In the genomic region with DNA sequence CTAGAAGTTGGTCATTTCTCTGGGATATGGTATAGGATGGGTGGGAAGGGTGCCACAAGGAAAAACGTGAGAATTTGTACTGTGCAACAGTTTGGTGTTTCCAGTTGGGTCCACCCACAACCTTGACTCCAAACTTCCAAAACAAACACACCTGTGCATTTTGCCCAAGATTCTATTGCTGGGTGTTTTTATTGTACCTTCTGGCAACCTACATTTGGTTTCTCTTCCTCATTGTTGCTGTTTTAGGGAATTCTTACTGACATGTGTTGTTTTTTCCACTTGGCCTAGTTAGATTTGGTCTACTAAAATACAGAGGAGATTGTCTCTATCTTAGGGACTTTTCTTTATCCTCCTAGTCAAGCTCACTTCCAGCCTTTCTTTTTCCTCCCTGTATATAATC, we compare ENCODE assay signal across 28 cellular contexts. TPM values are rescaled to one million over a fixed set of nuclear protein-coding genes. Genes with fewer than 3 reads are reported as not detected.
DNase-seq lines count a peak whose midpoint lies in the region; ATAC-seq and TF ChIP-seq lines count a peak whose summit lies in the region.
"Had no signal": no experiment of that assay in that cellular context is flagged by ENCODE, and none has a peak within 500 bp of the region (broad histone marks: within the 10 kb centered on the region; RNA-seq: fewer than 3 reads in every experiment).

No MANE protein-coding gene starts in this region.

- H3K27me3 ChIP-seq in psoas muscle (ENCODE audit: insufficient read depth in 3 of 3, low read length in 2 of 3), result no peaks in the 10 kb centered on the region
- H3K27me3 ChIP-seq: dorsolateral prefrontal cortex, gastroesophageal sphincter, left lung, testis, vagina had no signal

- DNase-seq in stimulated activated naive CD8-positive, alpha-beta T cell treated with anti-CD3 and anti-CD28 coated beads, Interleukin-15, Interleukin-2, amounts not matched to agents 100 U/mL and 50 U/mL, for 24 hours, result no peak
- no peak for DNase-seq in activated T-helper 1 cell treated with anti-CD3 and anti-CD28 coated beads, Interleukin-12 subunit alpha, Interleukin-12 subunit beta, Interleukin-2, Interleukin-4 antibody, amounts not matched to agents 30 ng/mL and 10 ng/mL and 1 ng/mL, durations not matched to agents 14 hours and 24 hours and 36 hours (ENCODE audit: low spot score)
- DNase-seq in psoas muscle (no peak), iPS-NIHi11 (ENCODE audit: low spot score) (no peak), SW480 (ENCODE audit: low spot score) (no peak), Right ventricle myocardium superior (no peak)
- DNase-seq: activated CD4-positive, alpha-beta T cell treated with anti-CD3 and anti-CD28 coated beads, Interleukin-2, amount 10 ng/mL, durations not matched to agents 7 days and 5 days; activated T-cell treated with anti-CD3 and anti-CD28 coated beads, Interleukin-2, amount 50 U/mL, for 24 hours; AML-193; cerebellar nuclear complex; dorsolateral prefrontal cortex; GDM1; left lung; NCI-H446; stimulated activated CD4-positive, alpha-beta T cell treated with anti-CD3 and anti-CD28 coated beads, Interleukin-4, amount 100 ng/mL, for 24 hours; testis had no signal

- intact Hi-C loops in activated T-helper 1 cell treated with anti-CD3 and anti-CD28 coated beads, Interleukin-12 subunit alpha, Interleukin-12 subunit beta, Interleukin-2, Interleukin-4 antibody, amounts not matched to agents 30 ng/mL and 10 ng/mL and 1 ng/mL, durations not matched to agents 14 hours and 24 hours and 36 hours (cut with micrococcal nuclease), result no loop called here
- intact Hi-C loops in psoas muscle (cut with DNase I), result no loop called here
- intact Hi-C loops in Right ventricle myocardium superior (cut with DNase I), result no loop called here

- TF ChIP-seq CTCF in nephron (IDR thresholded peaks at IDR 0.05; ENCODE audit: unreplicated experiment in 3 of 3) (no peak), psoas muscle (IDR thresholded peaks at IDR 0.05) (no peak)

- no peaks in the 10 kb centered on the region for H3K36me3 ChIP-seq in psoas muscle (ENCODE audit: insufficient read depth in 1 of 2, low read depth in 1 of 2)
- H3K36me3 ChIP-seq: gastroesophageal sphincter, HAP-1, left lung, vagina had no signal

- H3K4me3 Mint-ChIP-seq in stimulated activated naive CD8-positive, alpha-beta T cell treated with anti-CD3 and anti-CD28 coated beads, Interleukin-15, Interleukin-2, amounts not matched to agents 100 ng/mL and 50 ng/mL, for 24 hours, result no peak overlapping the region
- no peak overlapping the region for H3K4me3 Mint-ChIP-seq in activated T-helper 1 cell treated with anti-CD3 and anti-CD28 coated beads, Interleukin-12 subunit alpha, Interleukin-12 subunit beta, Interleukin-2, Interleukin-4 antibody, amounts not matched to agents 30 ng/mL and 10 ng/mL and 1 ng/mL, durations not matched to agents 14 hours and 24 hours and 36 hours
- H3K4me3 Mint-ChIP-seq in nephron, result no peak overlapping the region
- H3K4me3 Mint-ChIP-seq: activated CD4-positive, alpha-beta T cell treated with anti-CD3 and anti-CD28 coated beads, Interleukin-2, amount 10 ng/mL, durations not matched to agents 7 days and 5 days; activated T-cell treated with anti-CD3 and anti-CD28 coated beads, Interleukin-2, amount 50 U/mL, for 24 hours; mesothelial cell of epicardium; natural killer cell treated with Interleukin-12 subunit alpha and Interleukin-12 subunit beta and Interleukin-15 and Interleukin-18, amount 100 ng/mL, for 72 hours; stimulated activated effector memory CD8-positive, alpha-beta T cell treated with anti-CD3 and anti-CD28 coated beads, Interleukin-12 subunit alpha, Interleukin-12 subunit beta, amount 100 ng/mL, for 72 hours; T-helper 2 cell treated with Interferon-gamma antibody and Interleukin-4, amounts not matched to agents 5 μg/mL and 100 μg/mL, for 36 hours had no signal

- peaks cover 46% of the 10 kb centered on the region for H3K4me1 Mint-ChIP-seq in stimulated activated naive CD8-positive, alpha-beta T cell treated with anti-CD3 and anti-CD28 coated beads, Interleukin-15, Interleukin-2, amounts not matched to agents 100 ng/mL and 50 ng/mL, for 24 hours (ENCODE audit: low read depth)
- peaks cover 3% of the 10 kb centered on the region for H3K4me1 Mint-ChIP-seq in activated T-helper 1 cell treated with anti-CD3 and anti-CD28 coated beads, Interleukin-12 subunit alpha, Interleukin-12 subunit beta, Interleukin-2, Interleukin-4 antibody, amounts not matched to agents 30 ng/mL and 10 ng/mL and 1 ng/mL, durations not matched to agents 14 hours and 24 hours and 36 hours (ENCODE audit: low read depth)
- peaks cover 24% of the 10 kb centered on the region for H3K4me1 Mint-ChIP-seq in nephron

- ATAC-seq in stimulated activated naive CD8-positive, alpha-beta T cell treated with anti-CD3 and anti-CD28 coated beads, Interleukin-15, Interleukin-2, amounts not matched to agents 100 U/mL and 50 U/mL, for 24 hours, result no peak
- ATAC-seq in psoas muscle, result no peak
- ATAC-seq in Right ventricle myocardium superior (ENCODE audit: poor library complexity), result no peak
- ATAC-seq: A549; gastroesophageal sphincter; natural killer cell treated with Interleukin-12 subunit alpha and Interleukin-12 subunit beta and Interleukin-15 and Interleukin-18, amount 100 ng/mL, for 72 hours; sciatic nerve; stimulated activated effector memory CD8-positive, alpha-beta T cell treated with anti-CD3 and anti-CD28 coated beads, Interleukin-12 subunit alpha, Interleukin-12 subunit beta, amount 100 ng/mL, for 72 hours had no signal

- H3K4me1 ChIP-seq in psoas muscle, result peaks cover 8% of the 10 kb centered on the region
- H3K4me1 ChIP-seq: HAP-1, testis had no signal

- H3K27me3 Mint-ChIP-seq in stimulated activated naive CD8-positive, alpha-beta T cell treated with anti-CD3 and anti-CD28 coated beads, Interleukin-15, Interleukin-2, amounts not matched to agents 100 ng/mL and 50 ng/mL, for 24 hours, result no peaks in the 10 kb centered on the region
- no peaks in the 10 kb centered on the region for H3K27me3 Mint-ChIP-seq in activated T-helper 1 cell treated with anti-CD3 and anti-CD28 coated beads, Interleukin-12 subunit alpha, Interleukin-12 subunit beta, Interleukin-2, Interleukin-4 antibody, amounts not matched to agents 30 ng/mL and 10 ng/mL and 1 ng/mL, durations not matched to agents 14 hours and 24 hours and 36 hours (ENCODE audit: insufficient read depth)
- H3K27me3 Mint-ChIP-seq in nephron (ENCODE audit: low read depth), result no peaks in the 10 kb centered on the region
- H3K27me3 Mint-ChIP-seq: activated CD4-positive, alpha-beta T cell treated with anti-CD3 and anti-CD28 coated beads, Interleukin-2, amount 10 ng/mL, durations not matched to agents 7 days and 5 days; activated T-cell treated with anti-CD3 and anti-CD28 coated beads, Interleukin-2, amount 50 U/mL, for 24 hours; natural killer cell treated with Interleukin-12 subunit alpha and Interleukin-12 subunit beta and Interleukin-15 and Interleukin-18, amount 100 ng/mL, for 72 hours had no signal

- peaks cover 12% of the 10 kb centered on the region for H3K9me3 ChIP-seq in psoas muscle
- H3K9me3 ChIP-seq: gastroesophageal sphincter, HAP-1, testis, vagina had no signal

- H3K4me3 ChIP-seq in psoas muscle, result no peak overlapping the region
- H3K4me3 ChIP-seq: A549, dorsolateral prefrontal cortex, gastroesophageal sphincter, HAP-1, left lung, testis, vagina had no signal

- H3K9me3 Mint-ChIP-seq in stimulated activated naive CD8-positive, alpha-beta T cell treated with anti-CD3 and anti-CD28 coated beads, Interleukin-15, Interleukin-2, amounts not matched to agents 100 ng/mL and 50 ng/mL, for 24 hours, result peaks cover 14% of the 10 kb centered on the region
- H3K9me3 Mint-ChIP-seq in activated T-helper 1 cell treated with anti-CD3 and anti-CD28 coated beads, Interleukin-12 subunit alpha, Interleukin-12 subunit beta, Interleukin-2, Interleukin-4 antibody, amounts not matched to agents 30 ng/mL and 10 ng/mL and 1 ng/mL, durations not matched to agents 14 hours and 24 hours and 36 hours, result peaks cover 12% of the 10 kb centered on the region
- peaks cover 31% of the 10 kb centered on the region for H3K9me3 Mint-ChIP-seq in nephron
- H3K9me3 Mint-ChIP-seq: natural killer cell treated with Interleukin-12 subunit alpha and Interleukin-12 subunit beta and Interleukin-15 and Interleukin-18, amount 100 ng/mL, for 72 hours had no signal

- H3K27ac Mint-ChIP-seq in stimulated activated naive CD8-positive, alpha-beta T cell treated with anti-CD3 and anti-CD28 coated beads, Interleukin-15, Interleukin-2, amounts not matched to agents 100 ng/mL and 50 ng/mL, for 24 hours, result peak overlapping the region; percentile 6
- H3K27ac Mint-ChIP-seq in activated T-helper 1 cell treated with anti-CD3 and anti-CD28 coated beads, Interleukin-12 subunit alpha, Interleukin-12 subunit beta, Interleukin-2, Interleukin-4 antibody, amounts not matched to agents 30 ng/mL and 10 ng/mL and 1 ng/mL, durations not matched to agents 14 hours and 24 hours and 36 hours, result peak overlapping the region; percentile 40
- H3K27ac Mint-ChIP-seq in nephron, result peak overlapping the region; percentile 50 to 86 (median 85)
- H3K27ac Mint-ChIP-seq: activated CD4-positive, alpha-beta T cell treated with anti-CD3 and anti-CD28 coated beads, Interleukin-2, amount 10 ng/mL, durations not matched to agents 7 days and 5 days; activated T-cell treated with anti-CD3 and anti-CD28 coated beads, Interleukin-2, amount 50 U/mL, for 24 hours; mesothelial cell of epicardium; natural killer cell treated with Interleukin-12 subunit alpha and Interleukin-12 subunit beta and Interleukin-15 and Interleukin-18, amount 100 ng/mL, for 72 hours; stimulated activated effector memory CD8-positive, alpha-beta T cell treated with anti-CD3 and anti-CD28 coated beads, Interleukin-12 subunit alpha, Interleukin-12 subunit beta, amount 100 ng/mL, for 72 hours; T-helper 2 cell treated with Interferon-gamma antibody and Interleukin-4, amounts not matched to agents 5 μg/mL and 100 μg/mL, for 36 hours had no signal

- no peak overlapping the region for H3K27ac ChIP-seq in psoas muscle
- H3K27ac ChIP-seq: A549, gastroesophageal sphincter, left lung, testis, vagina, VCaP had no signal

- 0 to 35% (median 28%) methylated on average over 1 of the region's 1 CpG for WGBS in psoas muscle, 3 donors

- peaks cover 14% of the 10 kb centered on the region for H3K36me3 Mint-ChIP-seq in stimulated activated naive CD8-positive, alpha-beta T cell treated with anti-CD3 and anti-CD28 coated beads, Interleukin-15, Interleukin-2, amounts not matched to agents 100 ng/mL and 50 ng/mL, for 24 hours (ENCODE audit: low read depth)
- H3K36me3 Mint-ChIP-seq in activated T-helper 1 cell treated with anti-CD3 and anti-CD28 coated beads, Interleukin-12 subunit alpha, Interleukin-12 subunit beta, Interleukin-2, Interleukin-4 antibody, amounts not matched to agents 30 ng/mL and 10 ng/mL and 1 ng/mL, durations not matched to agents 14 hours and 24 hours and 36 hours (ENCODE audit: low read depth), result peaks cover 4% of the 10 kb centered on the region
- peaks cover 80% of the 10 kb centered on the region for H3K36me3 Mint-ChIP-seq in nephron (ENCODE audit: low read depth)
- H3K36me3 Mint-ChIP-seq: natural killer cell treated with Interleukin-12 subunit alpha and Interleukin-12 subunit beta and Interleukin-15 and Interleukin-18, amount 100 ng/mL, for 72 hours; stimulated activated effector memory CD8-positive, alpha-beta T cell treated with anti-CD3 and anti-CD28 coated beads, Interleukin-12 subunit alpha, Interleukin-12 subunit beta, amount 100 ng/mL, for 72 hours had no signal

RNA-seq across cellular contexts. Expression of a gene that starts 16.7 kb away (rescaled TPM):
- 21.9 and 26.5 TPM in 2 replicates for total RNA-seq in activated T-helper 1 cell treated with anti-CD3 and anti-CD28 coated beads, Interleukin-12 subunit alpha, Interleukin-12 subunit beta, Interleukin-2, Interleukin-4 antibody, amounts not matched to agents 30 ng/mL and 10 ng/mL and 1 ng/mL, durations not matched to agents 14 hours and 24 hours and 36 hours
- 100 to 1,000 TPM in 1 of 4 donors, 10 to 100 TPM in 3; 63.2 to 103 (median 78.3) TPM for total RNA-seq in psoas muscle
- polyA plus RNA-seq in psoas muscle, result 10 to 100 TPM in 1 of 3 donors, 1 to 10 TPM in 2; 2.2 to 23.2 (median 3.7) TPM
- 98.2 TPM for total RNA-seq in Right ventricle myocardium superior

Comparison
In these comparisons a context has a peak if more than half of its experiments do, and no peak if none do; other contexts are left out.
1. H3K27ac Mint-ChIP-seq: peak in every context shown above with its lines; median percentile 85 in nephron; 40 in activated T-helper 1 cell treated with anti-CD3 and anti-CD28 coated beads, Interleukin-12 subunit alpha, Interleukin-12 subunit beta, Interleukin-2, Interleukin-4 antibody, amounts not matched to agents 30 ng/mL and 10 ng/mL and 1 ng/mL, durations not matched to agents 14 hours and 24 hours and 36 hours; 6 in stimulated activated naive CD8-positive, alpha-beta T cell treated with anti-CD3 and anti-CD28 coated beads, Interleukin-15, Interleukin-2, amounts not matched to agents 100 ng/mL and 50 ng/mL, for 24 hours.